Comparison of ENCODE assay signal across 21 cellular contexts in genomic region chr6:81763968-81764367, GRCh38.
"Had no signal": no experiment of that assay in that cellular context is flagged by ENCODE, and none has a peak within 500 bp of the region (broad histone marks: within the 10 kb centered on the region; RNA-seq: fewer than 3 reads in every experiment).

No MANE protein-coding gene starts in this region.

- DNase-seq: effector CD4-positive, alpha-beta T cell; endodermal cell; erythroblast; heart right ventricle; islet precursor cell; mammary epithelial cell; mucosa of descending colon; naive thymus-derived CD8-positive, alpha-beta T cell; posterior cingulate gyrus; small intestine; stimulated activated CD4-positive, alpha-beta T cell treated with anti-CD3 and anti-CD28 coated beads, Interleukin-2, amount 100 ng/mL, for 48 hours; stimulated activated naive CD8-positive, alpha-beta T cell treated with anti-CD3 and anti-CD28 coated beads, Interleukin-15, Interleukin-2, amounts not matched to agents 100 U/mL and 50 U/mL, for 24 hours; tibial artery; upper lobe of right lung had no signal

- H3K4me1 Mint-ChIP-seq: naive thymus-derived CD8-positive, alpha-beta T cell had no signal

- H3K27ac ChIP-seq: coronary artery, heart right ventricle, neutrophil, suprapubic skin, tibial artery, upper lobe of right lung, vagina had no signal

- H3K4me3 ChIP-seq: coronary artery, heart right ventricle, mucosa of descending colon, suprapubic skin, tibial artery, upper lobe of right lung, vagina had no signal

- H3K36me3 ChIP-seq: heart right ventricle, neutrophil, suprapubic skin, tibial artery, upper lobe of right lung, vagina had no signal

- FAIRE-seq: endothelial cell of umbilical vein, frontal cortex, small intestine had no signal

- H3K4me3 Mint-ChIP-seq: endodermal cell; naive thymus-derived CD8-positive, alpha-beta T cell had no signal

- H3K27me3 ChIP-seq: heart right ventricle, neutrophil, suprapubic skin, tibial artery, upper lobe of right lung, vagina had no signal

- H3K27ac Mint-ChIP-seq: endodermal cell; naive thymus-derived CD8-positive, alpha-beta T cell had no signal

- ATAC-seq: heart right ventricle; left lobe of liver; mucosa of descending colon; naive thymus-derived CD8-positive, alpha-beta T cell; stimulated activated naive CD8-positive, alpha-beta T cell treated with anti-CD3 and anti-CD28 coated beads, Interleukin-15, Interleukin-2, amounts not matched to agents 100 U/mL and 50 U/mL, for 24 hours; upper lobe of right lung had no signal

- H3K9me3 ChIP-seq: heart right ventricle, mucosa of descending colon, neutrophil, suprapubic skin, tibial artery, upper lobe of right lung, vagina had no signal
